In genomic region chr13:67515895-67516294, GRCh38 we compare ENCODE assay signal across 1 cellular context.
TF ChIP-seq lines count a peak whose summit lies in the region.

No MANE protein-coding gene starts in this region.

TF ChIP-seq in GM23338, 12 proteins besides CTCF, POLR2A, EP300 and RAD21 (continued from another document):
- no peak for TF ChIP-seq ZNF462 (CRISPR knock-in tag; IDR thresholded peaks at IDR 0.05)
- TF ChIP-seq ZNF331 (CRISPR knock-in tag; IDR thresholded peaks at IDR 0.05; ENCODE audit: low read depth) = no peak
- TF ChIP-seq ZNF114 (CRISPR knock-in tag; IDR thresholded peaks at IDR 0.05) = no peak
- no peak for TF ChIP-seq CREB1 (CRISPR knock-in tag; IDR thresholded peaks at IDR 0.05; ENCODE audit: low read depth)
- no peak for TF ChIP-seq NANOG (IDR thresholded peaks at IDR 0.05; ENCODE audit: borderline replicate concordance)
- no peak for TF ChIP-seq STAT1 (IDR thresholded peaks at IDR 0.05; ENCODE audit: unreplicated experiment)
- TF ChIP-seq POLR2AphosphoS5 (IDR thresholded peaks at IDR 0.05; ENCODE audit: low read depth) = no peak
- TF ChIP-seq ETS1 (IDR thresholded peaks at IDR 0.05) = no peak
